In genomic region chr5:150000990-150001659, GRCh38 we compare ENCODE assay signal across 8 cellular contexts. TPM values are rescaled to one million over a fixed set of nuclear protein-coding genes. Genes with fewer than 3 reads are reported as not detected.
DNase-seq lines count a peak whose midpoint lies in the region; ATAC-seq and TF ChIP-seq lines count a peak whose summit lies in the region.

No MANE protein-coding gene starts in this region.

- H3K4me3 ChIP-seq in Panc1 (ENCODE audit: low read depth in 2 of 2, low read length in 2 of 2): peak overlapping the region; percentile 92 to 100
- peak overlapping the region; percentile 91 to 98 for H3K4me3 ChIP-seq in prostate gland

- peak overlapping the region; percentile 88 for H3K4me3 Mint-ChIP-seq in Calu3 (ENCODE audit: low read depth, unreplicated experiment)
- peak overlapping the region; percentile 88 for H3K4me3 Mint-ChIP-seq in HFFc6

- peak overlapping the region; percentile 97 for H3K27ac ChIP-seq in Panc1 (ENCODE audit: low read length)
- peak overlapping the region; percentile 93 to 95 for H3K27ac ChIP-seq in prostate gland

- H3K27me3 Mint-ChIP-seq in Calu3 (ENCODE audit: unreplicated experiment) (no peaks in the 10 kb centered on the region), HFFc6 (ENCODE audit: insufficient read depth) (peaks cover 2% of the 10 kb centered on the region; the same call in 1 of the 2 replicates)

- intact Hi-C loops in Calu3 (cut with micrococcal nuclease; ENCODE audit: unreplicated experiment): loop anchor here (2.0 kb wide), 1 partner anchor 20 kb away; no protein-coding TSS in a partner anchor
- intact Hi-C loops in Panc1 (cut with micrococcal nuclease; ENCODE audit: unreplicated experiment): no loop called here
- intact Hi-C loops in Right ventricle myocardium superior (cut with DNase I): no loop called here
- intact Hi-C loops in prostate gland (cut with DNase I): loop anchor here (10.0 kb wide), 1 partner anchor 134 kb away; no protein-coding TSS in a partner anchor

- WGBS in prostate gland: under 1% methylated on average over 40 of the region's 44 CpGs

- H3K4me1 ChIP-seq in Panc1 (ENCODE audit: control insufficient read depth, insufficient read depth, low read length): peaks cover 17% of the 10 kb centered on the region
- peaks cover 23% of the 10 kb centered on the region for H3K4me1 ChIP-seq in prostate gland (replicated peaks)

- ATAC-seq in Panc1 (peak; percentile 50), Right ventricle myocardium superior (ENCODE audit: poor library complexity) (peak; percentile 52)

- no peaks in the 10 kb centered on the region for H3K9me3 ChIP-seq in Panc1 (ENCODE audit: control insufficient read depth, insufficient read depth, low read depth, low read length)
- no peaks in the 10 kb centered on the region for H3K9me3 ChIP-seq in prostate gland

- H3K27ac Mint-ChIP-seq in Calu3 (ENCODE audit: unreplicated experiment) (peak overlapping the region; percentile 57), HFFc6 (peak overlapping the region; percentile 95)

- H3K36me3 Mint-ChIP-seq in Calu3 (ENCODE audit: insufficient read depth, unreplicated experiment) (peaks cover 60% of the 10 kb centered on the region), HFFc6 (ENCODE audit: low read depth) (peaks cover 36% of the 10 kb centered on the region)

- peak; percentile 36 for DNase-seq in Calu3
- peak; percentile 44 for DNase-seq in HFFc6
- no peak for DNase-seq in Panc1 (ENCODE audit: low read depth, low spot score)
- DNase-seq in activated naive CD4-positive, alpha-beta T cell treated with anti-CD3 and anti-CD28 coated beads, Interleukin-2, amount 50 U/mL, for 16 hours: peak; percentile 39
- DNase-seq in Right ventricle myocardium superior: peak; percentile 73
- DNase-seq in prostate gland (ENCODE audit: low spot score): no peak
- DNase-seq in AML-193 (lab: John Stamatoyannopoulos, UW): no peak
- no peak for DNase-seq in NCI-H1930 (lab: John Stamatoyannopoulos, UW)

- peaks cover 2% of the 10 kb centered on the region; the same call in 1 of the 2 replicates for H3K36me3 ChIP-seq in Panc1 (ENCODE audit: control insufficient read depth, insufficient read depth, low read length)
- H3K36me3 ChIP-seq in prostate gland: no peaks in the 10 kb centered on the region

- H3K9me3 Mint-ChIP-seq in Calu3 (ENCODE audit: low read depth, unreplicated experiment) (no peaks in the 10 kb centered on the region), HFFc6 (no peaks in the 10 kb centered on the region; the same call in 1 of the 2 replicates)

- H3K27me3 ChIP-seq in Panc1 (ENCODE audit: control insufficient read depth, insufficient read depth, low read length) (no peaks in the 10 kb centered on the region), prostate gland (replicated peaks; ENCODE audit: insufficient read depth) (no peaks in the 10 kb centered on the region)

- in situ Hi-C loops in Panc1 (cut with HindIII; ENCODE audit: low pct_unique_long_range_greater_than_20kb, low sequenced_read_pairs): no loop called here

- BruUV-seq in Calu3 (replicated peaks; lab: Mats Ljungman, UMichigan) (no TSS peak), Panc1 (replicated peaks; lab: Mats Ljungman, UMichigan) (no TSS peak)

- POLR2A ChIA-PET in Panc1 (lab: Charles Lee): no interaction called here

- TF ChIP-seq CTCF in Calu3 (IDR thresholded peaks at IDR 0.05; ENCODE audit: unreplicated experiment) (no peak), HFFc6 (IDR thresholded peaks at IDR 0.05) (no peak), Panc1 (IDR thresholded peaks at IDR 0.05) (no peak), prostate gland (IDR thresholded peaks at IDR 0.05) (no peak)

- CTCF ChIA-PET in Calu3 (lab: Charles Lee): interaction anchor here (0.6 to 1.6 kb wide), 7 partner anchors 10 to 368 kb away, joined by 3 to 8 read pairs (median 3); partner anchors contain the start of gene SLC26A2
- CTCF ChIA-PET in Panc1 (lab: Charles Lee): no interaction called here

- peaks cover 38% of the 10 kb centered on the region for H3K4me1 Mint-ChIP-seq in Calu3 (ENCODE audit: low read depth, unreplicated experiment)
- H3K4me1 Mint-ChIP-seq in HFFc6 (ENCODE audit: low read depth): peaks cover 50% of the 10 kb centered on the region

- no peak for TF ChIP-seq POLR2A in prostate gland (IDR thresholded peaks at IDR 0.05)

RNA-seq across cellular contexts. Expression of gene HMGXB3, which starts 0.6 kb away (rescaled TPM):
- 55.9 and 58.2 TPM in 2 replicates for total RNA-seq in Calu3 (2022)
- 10 to 100 TPM; 38.2 to 42.5 (median 40.5) TPM for total RNA-seq in HFFc6 (2021; fragmentation: NEBNext Ultra II Directional; extraction: Animal tissue kit (Norgen Biotek cat#: 25700))
- total RNA-seq in Panc1 (2021; ENCODE audit: unreplicated experiment): 56.2 TPM
- 33.8 TPM for polyA plus RNA-seq in Panc1 (2012; ENCODE audit: insufficient read length)
- 13.8 TPM for total RNA-seq in Right ventricle myocardium superior
- 10 to 100 TPM; 49.6 to 64.2 TPM for total RNA-seq in prostate gland

RNA-seq across cellular contexts. Expression of gene TIGD6, which starts 0.7 kb away (rescaled TPM):
- 5.0 and 5.2 TPM in 2 replicates for total RNA-seq in Calu3 (2022)
- 1 to 10 TPM; 6.6 to 7.5 (median 7.2) TPM for total RNA-seq in HFFc6 (2021; fragmentation: NEBNext Ultra II Directional; extraction: Animal tissue kit (Norgen Biotek cat#: 25700))
- total RNA-seq in Panc1 (2021; ENCODE audit: unreplicated experiment): 7.1 TPM
- polyA plus RNA-seq in Panc1 (2012; ENCODE audit: insufficient read length): 3.5 TPM
- 1.9 TPM for total RNA-seq in Right ventricle myocardium superior
- 10 to 100 TPM in 1 of 2 donors, 1 to 10 TPM in 1; 4.7 to 11.7 TPM for total RNA-seq in prostate gland

RNA-seq across cellular contexts. Expression of gene SLC26A2, which starts 40.6 kb away (rescaled TPM):
- total RNA-seq in Calu3 (2022) (17.3 and 34.6 TPM in 2 replicates), Panc1 (2021; ENCODE audit: unreplicated experiment) (111 TPM), Right ventricle myocardium superior (2.9 TPM), prostate gland (10 to 100 TPM; 19.4 to 31.0 TPM)
- 10 to 100 TPM in 5 of 6 experiments, 1 to 10 TPM in 1; 9.5 to 12.9 (median 11.4) TPM for total RNA-seq in HFFc6 (2021; fragmentation: NEBNext Ultra II Directional; extraction: Animal tissue kit (Norgen Biotek cat#: 25700))
- polyA plus RNA-seq in Panc1 (2012; ENCODE audit: insufficient read length): 33.9 TPM

RNA-seq across cellular contexts. Expression of gene PDE6A, which starts 56.5 kb away (rescaled TPM):
- not detected in 2 replicates for total RNA-seq in Calu3 (2022)
- total RNA-seq in HFFc6 (2021; fragmentation: NEBNext Ultra II Directional; extraction: Animal tissue kit (Norgen Biotek cat#: 25700)): not detected
- 0.33 TPM for total RNA-seq in Panc1 (2021; ENCODE audit: unreplicated experiment)
- polyA plus RNA-seq in Panc1 (2012; ENCODE audit: insufficient read length): 0.15 TPM
- total RNA-seq in Right ventricle myocardium superior: 0.08 TPM
- under 1 TPM in 1 of 2 donors, not detected in 1; 0.91 TPM for total RNA-seq in prostate gland

Comparison
In these comparisons a context has a peak if more than half of its experiments do, and no peak if none do; other contexts are left out.
1. DNase-seq: peak in Calu3 (single experiment), HFFc6 (single experiment), activated naive CD4-positive, alpha-beta T cell treated with anti-CD3 and anti-CD28 coated beads, Interleukin-2, amount 50 U/mL, for 16 hours (single experiment) and Right ventricle myocardium superior (single experiment); none in Panc1 (single experiment), prostate gland (single experiment), AML-193 (0 of 2) and NCI-H1930 (0 of 2).
2. intact Hi-C loops: an anchor here in Calu3 (2.0 kb wide) and prostate gland (10.0 kb wide); none called in Panc1 and Right ventricle myocardium superior.